8 cellular contexts compared by ENCODE assay signal in the genomic region with DNA sequence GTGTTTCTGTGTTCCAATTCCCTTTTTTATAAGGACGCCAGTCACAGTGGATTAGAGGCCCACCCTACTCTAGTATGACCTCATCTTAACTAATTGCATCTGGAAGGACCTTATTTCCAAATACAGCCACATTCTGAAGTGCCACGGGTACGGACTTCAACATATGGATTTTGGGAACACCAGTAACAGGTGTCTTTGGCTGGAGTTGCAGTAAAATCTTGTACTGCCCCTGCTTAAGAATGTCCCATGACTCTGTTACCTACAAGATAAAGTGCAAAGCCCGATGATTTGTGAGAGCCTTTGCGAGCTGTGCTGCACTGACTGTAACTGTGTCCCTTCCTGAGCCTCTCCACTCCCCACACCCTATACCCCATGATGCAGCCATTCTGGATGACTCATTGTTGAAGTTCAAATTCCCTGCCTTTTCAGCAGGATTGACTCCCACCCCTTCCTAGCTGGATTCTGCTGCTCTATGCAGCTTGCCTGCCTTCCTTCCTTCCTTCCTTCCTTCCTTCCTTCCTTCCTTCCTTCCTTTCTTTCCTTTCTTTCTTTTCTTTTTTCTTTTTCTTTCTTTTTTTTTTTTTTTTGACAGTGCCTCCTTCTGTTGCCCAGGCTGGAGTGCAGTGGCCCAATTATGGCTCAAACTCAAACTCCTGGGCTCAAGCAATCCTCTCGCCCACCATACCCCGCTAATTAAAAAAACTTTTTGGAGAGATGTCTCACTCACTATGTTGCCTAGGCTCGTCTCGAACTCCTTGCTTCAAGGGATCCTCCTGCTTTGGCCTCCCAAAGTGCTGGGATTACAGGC. TPM values are rescaled to one million over a fixed set of nuclear protein-coding genes. Genes with fewer than 3 reads are reported as not detected.
DNase-seq lines count a peak whose midpoint lies in the region; ATAC-seq, FAIRE-seq and TF ChIP-seq lines count a peak whose summit lies in the region.

No MANE protein-coding gene starts in this region.

- H3K4me1 Mint-ChIP-seq in activated naive CD8-positive, alpha-beta T cell treated with anti-CD3 and anti-CD28 coated beads, Interleukin-2, amount 50 U/mL, for 24 hours: peaks cover 49% of the 10 kb centered on the region

- H2AFZ ChIP-seq in HepG2 (ENCODE audit: low read length): peak overlapping the region; percentile 36

- peaks cover 20% of the 10 kb centered on the region for H3K27me3 Mint-ChIP-seq in activated naive CD8-positive, alpha-beta T cell treated with anti-CD3 and anti-CD28 coated beads, Interleukin-2, amount 50 U/mL, for 24 hours

- H3K36me3 ChIP-seq in heart right ventricle (no peaks in the 10 kb centered on the region), HepG2 (replicated peaks in 1 of 2; ENCODE audit: control insufficient read depth in 1 of 2, insufficient read depth in 2 of 2, low read length in 2 of 2) (no peaks in the 10 kb centered on the region), upper lobe of left lung (no peaks in the 10 kb centered on the region)

- no peak for TF ChIP-seq RAD21 in HepG2 (CRISPR knock-in tag; IDR thresholded peaks at IDR 0.05)

- peaks cover 5% of the 10 kb centered on the region for H4K20me1 ChIP-seq in HepG2 (ENCODE audit: insufficient read depth, low read length)

- ATAC-seq in heart right ventricle (peak in 1 of 8 donors; percentile 21), Right ventricle myocardium inferior (no peak), HepG2 (peak; percentile 56), upper lobe of left lung (ENCODE audit: low FRiP score in 2 of 2) (no peak), HG03025 (IDR thresholded peaks at IDR 0.05; ENCODE audit: low FRiP score, unreplicated experiment) (no peak)
- no peak for ATAC-seq in activated naive CD8-positive, alpha-beta T cell treated with anti-CD3 and anti-CD28 coated beads, Interleukin-2, amount 50 U/mL, for 24 hours

- H3K9me3 ChIP-seq in heart right ventricle: no peaks in the 10 kb centered on the region
- no peaks in the 10 kb centered on the region for H3K9me3 ChIP-seq in HepG2 (ENCODE audit: low read length)
- H3K9me3 ChIP-seq in upper lobe of left lung: no peaks in the 10 kb centered on the region

- H3K27ac Mint-ChIP-seq in activated naive CD8-positive, alpha-beta T cell treated with anti-CD3 and anti-CD28 coated beads, Interleukin-2, amount 50 U/mL, for 24 hours: peak overlapping the region; percentile 87

- FAIRE-seq in HepG2 (lab: Jason Lieb, UNC): peak; percentile 77

- WGBS in heart right ventricle, 2 donors: 73% methylated on average over 9 of the region's 9 CpGs
- 22% methylated on average over 9 of the region's 9 CpGs for WGBS in HepG2 (ENCODE audit: low lambda C conversion rate)
- WGBS in upper lobe of left lung, 2 donors: 58 to 64% methylated on average over 9 of the region's 9 CpGs

- DNase-seq in heart right ventricle (no peak), Right ventricle myocardium inferior (ENCODE audit: missing footprints) (no peak), HepG2 (ENCODE audit: low spot score) (peak; percentile 78), upper lobe of left lung (no peak), occipital lobe (lab: John Stamatoyannopoulos, UW) (no peak), OCI-M2 (lab: John Stamatoyannopoulos, UW; ENCODE audit: unreplicated experiment) (no peak)
- no peak for DNase-seq in activated naive CD8-positive, alpha-beta T cell treated with anti-CD3 and anti-CD28 coated beads, Interleukin-2, amount 50 U/mL, for 24 hours

- H3K36me3 Mint-ChIP-seq in activated naive CD8-positive, alpha-beta T cell treated with anti-CD3 and anti-CD28 coated beads, Interleukin-2, amount 50 U/mL, for 24 hours (ENCODE audit: low read depth): no peaks in the 10 kb centered on the region

- H3K27me3 ChIP-seq in heart right ventricle (peaks cover 0 to 28% (median 17%) of the 10 kb centered on the region in 7 donors), HepG2 (ENCODE audit: control insufficient read depth in 1 of 2, insufficient read depth in 2 of 2, low read length in 2 of 2) (peaks cover 0 to 21% of the 10 kb centered on the region in 2 experiments; a peak in 4 of 5 replicates), upper lobe of left lung (peaks cover 0 to 16% (median 8%) of the 10 kb centered on the region in 4 donors)

- H3K79me2 ChIP-seq in HepG2 (ENCODE audit: insufficient read depth, low read length): no peaks in the 10 kb centered on the region

- H3K9me3 Mint-ChIP-seq in activated naive CD8-positive, alpha-beta T cell treated with anti-CD3 and anti-CD28 coated beads, Interleukin-2, amount 50 U/mL, for 24 hours: no peaks in the 10 kb centered on the region

- H3K4me2 ChIP-seq in HepG2 (ENCODE audit: low read depth, low read length): peak overlapping the region; percentile 91

- in situ Hi-C loops in HepG2 (cut with HindIII; ENCODE audit: extremely low pct_ligation_motif_present, low pct_unique_long_range_greater_than_20kb): no loop called here

- POLR2A ChIA-PET in HepG2 (lab: Yijun Ruan, JAX): interaction anchor here (0.8 to 2.4 kb wide), 9 partner anchors 11 to 206 kb away, joined by 3 to 30 read pairs (median 8); partner anchors contain the start of genes GHDC and KAT2A

- CTCF ChIA-PET in HepG2 (lab: Yijun Ruan, JAX; ENCODE audit: low intra/inter-chr PET ratio, low total read pairs): no interaction called here

- TF ChIP-seq EP300 in HepG2 (IDR thresholded peaks at IDR 0.05; ENCODE audit: low read depth in 2 of 2, low read length in 2 of 2) (no peak), HepG2 (CRISPR knock-in tag; IDR thresholded peaks at IDR 0.05; ENCODE audit: borderline replicate concordance) (no peak), upper lobe of left lung (IDR thresholded peaks at IDR 0.05) (no peak)

- peak overlapping the region; percentile 61 for H3K9ac ChIP-seq in HepG2 (ENCODE audit: insufficient read depth, low read depth, low read length)

- H3K4me1 ChIP-seq in heart right ventricle (peaks cover 0 to 56% (median 35%) of the 10 kb centered on the region in 9 donors), HepG2 (ENCODE audit: insufficient read depth, low read length) (peaks cover 60% of the 10 kb centered on the region), upper lobe of left lung (peaks cover 24 to 48% (median 36%) of the 10 kb centered on the region in 4 donors)

- peak overlapping the region; percentile 88 for H3K4me3 Mint-ChIP-seq in activated naive CD8-positive, alpha-beta T cell treated with anti-CD3 and anti-CD28 coated beads, Interleukin-2, amount 50 U/mL, for 24 hours

- peak overlapping the region in 8 of 10 donors; percentile 67 to 91 (median 80) for H3K27ac ChIP-seq in heart right ventricle
- H3K27ac ChIP-seq in HepG2 (ENCODE audit: extremely low read length, insufficient read depth, low read length): peak overlapping the region; percentile 43
- H3K27ac ChIP-seq in upper lobe of left lung: peak overlapping the region; percentile 61 to 86 (median 80)

- BruUV-seq in HepG2 (replicated peaks; lab: Mats Ljungman, UMichigan): no TSS peak

- H3K4me3 ChIP-seq in heart right ventricle: peak overlapping the region in 9 of 10 donors; percentile 46 to 68 (median 61)
- peak overlapping the region; percentile 73 to 88 (median 84) for H3K4me3 ChIP-seq in HepG2 (replicated peaks in 1 of 3; ENCODE audit: insufficient read depth in 1 of 3, low read depth in 2 of 3, low read length in 3 of 3)
- H3K4me3 ChIP-seq in upper lobe of left lung: peak overlapping the region in 3 of 4 donors; percentile 46 to 62 (median 60)

- TF ChIP-seq POLR2A in HepG2 (IDR thresholded peaks at IDR 0.05; ENCODE audit: insufficient read depth in 1 of 2, low read depth in 2 of 2, low read length in 2 of 2) (no peak), upper lobe of left lung (IDR thresholded peaks at IDR 0.05) (no peak)

- TF ChIP-seq CTCF in heart right ventricle (IDR thresholded peaks at IDR 0.05) (no peak), HepG2 (CRISPR knock-in tag; IDR thresholded peaks at IDR 0.05) (no peak; the same call in 1 of the 2 replicates), upper lobe of left lung (IDR thresholded peaks at IDR 0.05) (no peak)

- intact Hi-C loops in heart right ventricle (cut with DNase I) (loop anchor here in 7 of 10 donors (5.0 to 10.0 kb wide), 7 partner anchors 51 to 342 kb away; partner anchors contain the start of genes HSPB9 (in 2 of the 7), KAT2A (in 2 of the 7) and NKIRAS2 (in 1 of the 7)), Right ventricle myocardium inferior (cut with DNase I) (loop anchor here (10.0 kb wide), 1 partner anchor 342 kb away; no protein-coding TSS in a partner anchor), HepG2 (cut with micrococcal nuclease; ENCODE audit: unreplicated experiment) (loop anchor here (10.0 kb wide), 1 partner anchor 62 kb away; no protein-coding TSS in a partner anchor)

RNA-seq across cellular contexts. Expression of gene HCRT, which starts 2.1 kb away (rescaled TPM):
- not detected for total RNA-seq in heart right ventricle
- not detected for polyA plus RNA-seq in heart right ventricle
- total RNA-seq in Right ventricle myocardium inferior: not detected
- not detected in 2 replicates for total RNA-seq in HepG2 (2016; rRNA removed; fragmentation: Illumina TruSeq; extraction: Trizol)
- not detected in 2 replicates for total RNA-seq in HepG2 (2016; cell fraction: cytosol; rRNA removed; fragmentation: Illumina TruSeq; extraction: Trizol; ENCODE audit: low read depth)
- total RNA-seq in HepG2 (2016; cell fraction: insoluble cytoplasmic fraction; rRNA removed; fragmentation: Illumina TruSeq; extraction: Trizol): not detected in 2 replicates
- not detected in 2 replicates for total RNA-seq in HepG2 (2016; cell fraction: membrane; rRNA removed; fragmentation: Illumina TruSeq; extraction: Trizol)
- total RNA-seq in HepG2 (2016; cell fraction: nucleus; rRNA removed; fragmentation: Illumina TruSeq; extraction: Trizol): not detected in 2 replicates
- not detected in 2 replicates for polyA plus RNA-seq in HepG2 (2011; rRNA removed)
- not detected in 2 replicates for polyA plus RNA-seq in HepG2 (2011; cell fraction: cytosol; rRNA removed)
- not detected in 2 replicates for polyA plus RNA-seq in HepG2 (2011; cell fraction: nucleus; rRNA removed)
- not detected in 2 replicates for polyA plus RNA-seq in HepG2 (2012)
- polyA plus RNA-seq in HepG2 (2016; cell fraction: cytosol; fragmentation: Illumina TruSeq; extraction: Trizol; ENCODE audit: low read depth): 0.36 TPM in 1 of 2 replicates, not detected in the other
- not detected in 2 replicates for polyA plus RNA-seq in HepG2 (2016; cell fraction: insoluble cytoplasmic fraction; fragmentation: Illumina TruSeq; extraction: Trizol; ENCODE audit: low read depth)
- polyA plus RNA-seq in HepG2 (2016; cell fraction: membrane; fragmentation: Illumina TruSeq; extraction: Trizol; ENCODE audit: low read depth): not detected in 2 replicates
- not detected in 2 replicates for polyA plus RNA-seq in HepG2 (2016; cell fraction: nucleus; fragmentation: Illumina TruSeq; extraction: Trizol; ENCODE audit: insufficient read depth, low read depth)
- polyA minus RNA-seq in HepG2 (2011; rRNA and poly(A)+ RNA removed; ENCODE audit: low replicate concordance): not detected in 2 replicates
- not detected in 2 replicates for polyA minus RNA-seq in HepG2 (2011; cell fraction: cytosol; rRNA and poly(A)+ RNA removed)
- not detected in 2 replicates for polyA minus RNA-seq in HepG2 (2011; cell fraction: nucleus; rRNA and poly(A)+ RNA removed)
- not detected for total RNA-seq in upper lobe of left lung
- total RNA-seq in occipital lobe: not detected

RNA-seq across cellular contexts. Expression of gene KCNH4, which starts 2.2 kb away (rescaled TPM):
- under 1 TPM in 6 of 10 donors, not detected in 4; 0.06 to 0.22 (median 0.13) TPM for total RNA-seq in heart right ventricle
- polyA plus RNA-seq in heart right ventricle: under 1 TPM; 0.07 to 0.29 TPM
- 0.24 TPM for total RNA-seq in Right ventricle myocardium inferior
- total RNA-seq in HepG2 (2016; rRNA removed; fragmentation: Illumina TruSeq; extraction: Trizol): 0.09 TPM in 1 of 2 replicates, not detected in the other
- 0.09 TPM in 1 of 2 replicates, not detected in the other for total RNA-seq in HepG2 (2016; cell fraction: cytosol; rRNA removed; fragmentation: Illumina TruSeq; extraction: Trizol; ENCODE audit: low read depth)
- 0.06 TPM in 1 of 2 replicates, not detected in the other for total RNA-seq in HepG2 (2016; cell fraction: insoluble cytoplasmic fraction; rRNA removed; fragmentation: Illumina TruSeq; extraction: Trizol)
- 0.06 and 0.10 TPM in 2 replicates for total RNA-seq in HepG2 (2016; cell fraction: membrane; rRNA removed; fragmentation: Illumina TruSeq; extraction: Trizol)
- 0.09 TPM in 1 of 2 replicates, not detected in the other for total RNA-seq in HepG2 (2016; cell fraction: nucleus; rRNA removed; fragmentation: Illumina TruSeq; extraction: Trizol)
- 0.01 and 0.04 TPM in 2 replicates for polyA plus RNA-seq in HepG2 (2011; rRNA removed)
- polyA plus RNA-seq in HepG2 (2011; cell fraction: cytosol; rRNA removed): 0.03 and 0.04 TPM in 2 replicates
- 0.19 and 0.34 TPM in 2 replicates for polyA plus RNA-seq in HepG2 (2011; cell fraction: nucleus; rRNA removed)
- 0.03 TPM in 1 of 2 replicates, not detected in the other for polyA plus RNA-seq in HepG2 (2012)
- 0.18 and 0.19 TPM in 2 replicates for polyA plus RNA-seq in HepG2 (2016; cell fraction: cytosol; fragmentation: Illumina TruSeq; extraction: Trizol; ENCODE audit: low read depth)
- polyA plus RNA-seq in HepG2 (2016; cell fraction: insoluble cytoplasmic fraction; fragmentation: Illumina TruSeq; extraction: Trizol; ENCODE audit: low read depth): 0.08 TPM in 2 replicates
- polyA plus RNA-seq in HepG2 (2016; cell fraction: membrane; fragmentation: Illumina TruSeq; extraction: Trizol; ENCODE audit: low read depth): 0.15 and 0.30 TPM in 2 replicates
- polyA plus RNA-seq in HepG2 (2016; cell fraction: nucleus; fragmentation: Illumina TruSeq; extraction: Trizol; ENCODE audit: insufficient read depth, low read depth): 0.19 and 0.20 TPM in 2 replicates
- 0.24 TPM in 1 of 2 replicates, not detected in the other for polyA minus RNA-seq in HepG2 (2011; rRNA and poly(A)+ RNA removed; ENCODE audit: low replicate concordance)
- polyA minus RNA-seq in HepG2 (2011; cell fraction: cytosol; rRNA and poly(A)+ RNA removed): not detected in 2 replicates
- not detected in 2 replicates for polyA minus RNA-seq in HepG2 (2011; cell fraction: nucleus; rRNA and poly(A)+ RNA removed)
- total RNA-seq in upper lobe of left lung: under 1 TPM in 2 of 6 donors, not detected in 4; under 0.01 to 0.27 TPM
- 0.31 TPM for total RNA-seq in occipital lobe

RNA-seq across cellular contexts. Expression of gene GHDC, which starts 11.2 kb away (rescaled TPM):
- 10 to 100 TPM in 2 of 10 donors, 1 to 10 TPM in 8; 4.6 to 11.5 (median 6.2) TPM for total RNA-seq in heart right ventricle
- 10 to 100 TPM in 1 of 2 donors, 1 to 10 TPM in 1; 7.0 to 10.1 TPM for polyA plus RNA-seq in heart right ventricle
- total RNA-seq in Right ventricle myocardium inferior: 7.1 TPM
- total RNA-seq in HepG2 (2016; rRNA removed; fragmentation: Illumina TruSeq; extraction: Trizol): 8.8 and 22.5 TPM in 2 replicates
- 3.1 and 3.3 TPM in 2 replicates for total RNA-seq in HepG2 (2016; cell fraction: cytosol; rRNA removed; fragmentation: Illumina TruSeq; extraction: Trizol; ENCODE audit: low read depth)
- total RNA-seq in HepG2 (2016; cell fraction: insoluble cytoplasmic fraction; rRNA removed; fragmentation: Illumina TruSeq; extraction: Trizol): 8.0 and 22.0 TPM in 2 replicates
- 5.2 and 6.2 TPM in 2 replicates for total RNA-seq in HepG2 (2016; cell fraction: membrane; rRNA removed; fragmentation: Illumina TruSeq; extraction: Trizol)
- total RNA-seq in HepG2 (2016; cell fraction: nucleus; rRNA removed; fragmentation: Illumina TruSeq; extraction: Trizol): 22.7 and 27.8 TPM in 2 replicates
- 15.4 and 25.6 TPM in 2 replicates for polyA plus RNA-seq in HepG2 (2011; rRNA removed)
- 11.2 and 18.0 TPM in 2 replicates for polyA plus RNA-seq in HepG2 (2011; cell fraction: cytosol; rRNA removed)
- polyA plus RNA-seq in HepG2 (2011; cell fraction: nucleus; rRNA removed): 107 and 115 TPM in 2 replicates
- 15.2 and 19.1 TPM in 2 replicates for polyA plus RNA-seq in HepG2 (2012)
- polyA plus RNA-seq in HepG2 (2016; cell fraction: cytosol; fragmentation: Illumina TruSeq; extraction: Trizol; ENCODE audit: low read depth): 2.2 and 2.5 TPM in 2 replicates
- 6.0 and 8.7 TPM in 2 replicates for polyA plus RNA-seq in HepG2 (2016; cell fraction: insoluble cytoplasmic fraction; fragmentation: Illumina TruSeq; extraction: Trizol; ENCODE audit: low read depth)
- polyA plus RNA-seq in HepG2 (2016; cell fraction: membrane; fragmentation: Illumina TruSeq; extraction: Trizol; ENCODE audit: low read depth): 3.6 and 4.1 TPM in 2 replicates
- 45.8 and 46.8 TPM in 2 replicates for polyA plus RNA-seq in HepG2 (2016; cell fraction: nucleus; fragmentation: Illumina TruSeq; extraction: Trizol; ENCODE audit: insufficient read depth, low read depth)
- 14.5 and 31.4 TPM in 2 replicates for polyA minus RNA-seq in HepG2 (2011; rRNA and poly(A)+ RNA removed; ENCODE audit: low replicate concordance)
- polyA minus RNA-seq in HepG2 (2011; cell fraction: cytosol; rRNA and poly(A)+ RNA removed): 12.0 and 19.4 TPM in 2 replicates
- 12.1 and 14.4 TPM in 2 replicates for polyA minus RNA-seq in HepG2 (2011; cell fraction: nucleus; rRNA and poly(A)+ RNA removed)
- 10 to 100 TPM; 24.3 to 40.9 (median 33.0) TPM for total RNA-seq in upper lobe of left lung
- total RNA-seq in occipital lobe: 5.5 TPM

RNA-seq across cellular contexts. Expression of gene RAB5C, which starts 28.3 kb away (rescaled TPM):
- total RNA-seq in heart right ventricle (10 to 100 TPM; 24.6 to 64.4 (median 35.3) TPM), Right ventricle myocardium inferior (45.6 TPM), HepG2 (2016; rRNA removed; fragmentation: Illumina TruSeq; extraction: Trizol) (110 and 136 TPM in 2 replicates), upper lobe of left lung (100 to 1,000 TPM in 3 of 6 donors, 10 to 100 TPM in 3; 57.6 to 183 (median 133) TPM), occipital lobe (35.1 TPM)
- polyA plus RNA-seq in heart right ventricle (10 to 100 TPM; 33.3 to 76.5 TPM), HepG2 (2011; rRNA removed) (123 and 129 TPM in 2 replicates)
- 61.7 and 72.3 TPM in 2 replicates for total RNA-seq in HepG2 (2016; cell fraction: cytosol; rRNA removed; fragmentation: Illumina TruSeq; extraction: Trizol; ENCODE audit: low read depth)
- total RNA-seq in HepG2 (2016; cell fraction: insoluble cytoplasmic fraction; rRNA removed; fragmentation: Illumina TruSeq; extraction: Trizol): 112 and 128 TPM in 2 replicates
- total RNA-seq in HepG2 (2016; cell fraction: membrane; rRNA removed; fragmentation: Illumina TruSeq; extraction: Trizol): 97.4 and 130 TPM in 2 replicates
- 58.3 and 58.4 TPM in 2 replicates for total RNA-seq in HepG2 (2016; cell fraction: nucleus; rRNA removed; fragmentation: Illumina TruSeq; extraction: Trizol)
- 151 and 173 TPM in 2 replicates for polyA plus RNA-seq in HepG2 (2011; cell fraction: cytosol; rRNA removed)
- polyA plus RNA-seq in HepG2 (2011; cell fraction: nucleus; rRNA removed): 63.1 and 63.8 TPM in 2 replicates
- polyA plus RNA-seq in HepG2 (2012): 88.1 and 94.6 TPM in 2 replicates
- 121 and 161 TPM in 2 replicates for polyA plus RNA-seq in HepG2 (2016; cell fraction: cytosol; fragmentation: Illumina TruSeq; extraction: Trizol; ENCODE audit: low read depth)
- 256 and 287 TPM in 2 replicates for polyA plus RNA-seq in HepG2 (2016; cell fraction: insoluble cytoplasmic fraction; fragmentation: Illumina TruSeq; extraction: Trizol; ENCODE audit: low read depth)
- polyA plus RNA-seq in HepG2 (2016; cell fraction: membrane; fragmentation: Illumina TruSeq; extraction: Trizol; ENCODE audit: low read depth): 158 and 192 TPM in 2 replicates
- 155 and 165 TPM in 2 replicates for polyA plus RNA-seq in HepG2 (2016; cell fraction: nucleus; fragmentation: Illumina TruSeq; extraction: Trizol; ENCODE audit: insufficient read depth, low read depth)
- polyA minus RNA-seq in HepG2 (2011; rRNA and poly(A)+ RNA removed; ENCODE audit: low replicate concordance): 69.9 and 105 TPM in 2 replicates
- 30.2 and 31.4 TPM in 2 replicates for polyA minus RNA-seq in HepG2 (2011; cell fraction: cytosol; rRNA and poly(A)+ RNA removed)
- 15.9 and 19.8 TPM in 2 replicates for polyA minus RNA-seq in HepG2 (2011; cell fraction: nucleus; rRNA and poly(A)+ RNA removed)
